1 cellular context compared by ENCODE assay signal in the genomic region with DNA sequence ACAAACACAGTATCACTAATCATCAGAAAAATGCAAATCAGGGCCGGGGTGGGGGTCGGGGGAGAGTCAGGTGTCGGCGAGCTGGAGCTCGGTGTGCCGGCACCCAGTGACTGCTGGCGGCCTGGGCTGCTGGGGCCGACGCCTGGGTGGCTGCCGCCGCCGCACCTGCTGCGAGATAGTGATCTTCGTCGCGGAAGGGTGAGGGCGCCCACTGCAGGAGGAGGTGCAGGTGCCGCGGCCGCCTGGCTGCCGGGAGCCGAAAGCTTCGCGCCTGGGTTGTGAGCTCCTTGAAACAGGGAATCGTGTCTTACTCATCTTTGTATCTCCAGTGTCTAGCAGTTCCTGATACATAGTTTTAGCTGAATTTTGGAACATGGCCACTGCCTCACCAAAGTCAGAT.
TF ChIP-seq lines count a peak whose summit lies in the region.

No MANE protein-coding gene starts in this region.

TF ChIP-seq in GM12878, 131 proteins besides CTCF, POLR2A, EP300 and RAD21 (continued from another document):
- TF ChIP-seq, protein P1, sequence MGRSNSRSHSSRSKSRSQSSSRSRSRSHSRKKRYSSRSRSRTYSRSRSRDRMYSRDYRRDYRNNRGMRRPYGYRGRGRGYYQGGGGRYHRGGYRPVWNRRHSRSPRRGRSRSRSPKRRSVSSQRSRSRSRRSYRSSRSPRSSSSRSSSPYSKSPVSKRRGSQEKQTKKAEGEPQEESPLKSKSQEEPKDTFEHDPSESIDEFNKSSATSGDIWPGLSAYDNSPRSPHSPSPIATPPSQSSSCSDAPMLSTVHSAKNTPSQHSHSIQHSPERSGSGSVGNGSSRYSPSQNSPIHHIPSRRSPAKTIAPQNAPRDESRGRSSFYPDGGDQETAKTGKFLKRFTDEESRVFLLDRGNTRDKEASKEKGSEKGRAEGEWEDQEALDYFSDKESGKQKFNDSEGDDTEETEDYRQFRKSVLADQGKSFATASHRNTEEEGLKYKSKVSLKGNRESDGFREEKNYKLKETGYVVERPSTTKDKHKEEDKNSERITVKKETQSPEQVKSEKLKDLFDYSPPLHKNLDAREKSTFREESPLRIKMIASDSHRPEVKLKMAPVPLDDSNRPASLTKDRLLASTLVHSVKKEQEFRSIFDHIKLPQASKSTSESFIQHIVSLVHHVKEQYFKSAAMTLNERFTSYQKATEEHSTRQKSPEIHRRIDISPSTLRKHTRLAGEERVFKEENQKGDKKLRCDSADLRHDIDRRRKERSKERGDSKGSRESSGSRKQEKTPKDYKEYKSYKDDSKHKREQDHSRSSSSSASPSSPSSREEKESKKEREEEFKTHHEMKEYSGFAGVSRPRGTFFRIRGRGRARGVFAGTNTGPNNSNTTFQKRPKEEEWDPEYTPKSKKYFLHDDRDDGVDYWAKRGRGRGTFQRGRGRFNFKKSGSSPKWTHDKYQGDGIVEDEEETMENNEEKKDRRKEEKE (IDR thresholded peaks at IDR 0.05), result no peak
- TF ChIP-seq BHLHE40 (IDR thresholded peaks at IDR 0.05; ENCODE audit: borderline replicate concordance in 1 of 2, low read depth in 2 of 2, low read length in 1 of 2) (peak in 1 of 2 experiments; percentile 68; a peak in 2 of 4 replicates), TCF3 (IDR thresholded peaks at IDR 0.05; ENCODE audit: borderline replicate concordance, insufficient read depth, low read depth, low read length) (peak; percentile 88), SMC3 (IDR thresholded peaks at IDR 0.05; ENCODE audit: borderline replicate concordance, low read length) (peak; percentile 67), POU2F2 (IDR thresholded peaks at IDR 0.05; ENCODE audit: borderline replicate concordance, low read depth, low read length) (peak; percentile 45; the same call in 1 of the 3 replicates), NFIC (IDR thresholded peaks at IDR 0.05; ENCODE audit: low read depth, low read length) (no peak), IKZF1 (conservative IDR thresholded peaks at IDR 0.05) (0 out of 2 replicates have a peak, but pooled peaks have one; percentile 10), CREM (IDR thresholded peaks at IDR 0.05; ENCODE audit: low read depth) (0 out of 2 replicates have a peak, but pooled peaks have one; percentile 21), RFX5 (IDR thresholded peaks at IDR 0.05; ENCODE audit: low read depth, low read length) (no peak)
- TF ChIP-seq, protein P2, sequence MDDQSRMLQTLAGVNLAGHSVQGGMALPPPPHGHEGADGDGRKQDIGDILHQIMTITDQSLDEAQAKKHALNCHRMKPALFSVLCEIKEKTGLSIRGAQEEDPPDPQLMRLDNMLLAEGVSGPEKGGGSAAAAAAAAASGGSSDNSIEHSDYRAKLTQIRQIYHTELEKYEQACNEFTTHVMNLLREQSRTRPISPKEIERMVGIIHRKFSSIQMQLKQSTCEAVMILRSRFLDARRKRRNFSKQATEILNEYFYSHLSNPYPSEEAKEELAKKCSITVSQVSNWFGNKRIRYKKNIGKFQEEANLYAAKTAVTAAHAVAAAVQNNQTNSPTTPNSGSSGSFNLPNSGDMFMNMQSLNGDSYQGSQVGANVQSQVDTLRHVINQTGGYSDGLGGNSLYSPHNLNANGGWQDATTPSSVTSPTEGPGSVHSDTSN (IDR thresholded peaks at IDR 0.05; ENCODE audit: insufficient replicate concordance, low read depth, low read length), result no peak
